In the genomic region with DNA sequence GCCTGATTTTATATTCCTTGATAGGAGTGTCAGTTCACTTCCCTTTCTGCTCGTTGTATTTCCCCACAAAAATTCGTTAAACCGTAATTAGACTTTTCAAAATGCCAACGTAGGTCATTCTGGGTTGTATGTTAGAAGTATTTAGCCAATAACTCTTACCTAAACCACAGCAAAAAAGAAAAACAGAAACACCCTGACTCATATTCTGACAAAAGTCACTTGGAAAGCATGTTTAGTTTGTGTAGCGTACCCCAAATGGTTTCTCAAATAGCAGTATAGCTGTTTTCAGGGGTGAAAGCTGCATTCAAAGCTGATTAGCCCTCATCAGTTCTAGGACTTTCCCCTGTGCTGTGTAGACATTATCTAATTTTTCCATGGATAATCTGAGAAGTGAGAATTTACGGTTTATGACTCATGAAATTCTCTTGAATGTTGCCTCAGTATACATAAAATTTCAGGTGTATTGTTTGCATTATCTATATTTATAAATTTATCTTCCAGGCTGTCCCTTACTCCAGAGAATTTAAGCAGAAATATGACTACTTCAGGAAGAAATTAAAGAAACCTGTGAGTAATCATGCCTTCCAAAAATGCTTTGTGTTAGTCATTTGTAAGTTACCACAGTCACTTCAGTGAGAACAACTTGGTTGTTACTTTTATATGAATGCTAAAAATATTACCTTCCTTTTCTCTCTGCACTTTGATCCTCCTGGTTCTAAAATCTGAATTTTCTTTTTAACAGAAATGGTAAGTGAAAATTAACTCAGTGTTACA, we compare ENCODE assay signal across 1 cellular context.
TF ChIP-seq lines count a peak whose summit lies in the region.

No MANE protein-coding gene starts in this region.

TF ChIP-seq in HepG2, 621 proteins besides CTCF, POLR2A, EP300 and RAD21 (continued from another document):
- TF ChIP-seq MXD4 (CRISPR knock-in tag; IDR thresholded peaks at IDR 0.05): no peak
- no peak for TF ChIP-seq TAF1 (CRISPR knock-in tag; IDR thresholded peaks at IDR 0.05)
- TF ChIP-seq HDAC6 (IDR thresholded peaks at IDR 0.05; ENCODE audit: low read depth, low read length): no peak
- no peak for TF ChIP-seq CBX1 (IDR thresholded peaks at IDR 0.05; ENCODE audit: low read depth)
- TF ChIP-seq TCF12 (IDR thresholded peaks at IDR 0.05): no peak
- TF ChIP-seq TCF12 (CRISPR knock-in tag; IDR thresholded peaks at IDR 0.05): no peak
- TF ChIP-seq ZNF562 (CRISPR knock-in tag; IDR thresholded peaks at IDR 0.05; ENCODE audit: borderline replicate concordance): no peak
- TF ChIP-seq ZNF253 (CRISPR knock-in tag; IDR thresholded peaks at IDR 0.05; ENCODE audit: borderline replicate concordance): no peak
- TF ChIP-seq ZNF773 (CRISPR knock-in tag; IDR thresholded peaks at IDR 0.05; ENCODE audit: borderline replicate concordance): no peak
- TF ChIP-seq ZBTB7B (CRISPR knock-in tag; IDR thresholded peaks at IDR 0.05): no peak
- TF ChIP-seq, protein P1, sequence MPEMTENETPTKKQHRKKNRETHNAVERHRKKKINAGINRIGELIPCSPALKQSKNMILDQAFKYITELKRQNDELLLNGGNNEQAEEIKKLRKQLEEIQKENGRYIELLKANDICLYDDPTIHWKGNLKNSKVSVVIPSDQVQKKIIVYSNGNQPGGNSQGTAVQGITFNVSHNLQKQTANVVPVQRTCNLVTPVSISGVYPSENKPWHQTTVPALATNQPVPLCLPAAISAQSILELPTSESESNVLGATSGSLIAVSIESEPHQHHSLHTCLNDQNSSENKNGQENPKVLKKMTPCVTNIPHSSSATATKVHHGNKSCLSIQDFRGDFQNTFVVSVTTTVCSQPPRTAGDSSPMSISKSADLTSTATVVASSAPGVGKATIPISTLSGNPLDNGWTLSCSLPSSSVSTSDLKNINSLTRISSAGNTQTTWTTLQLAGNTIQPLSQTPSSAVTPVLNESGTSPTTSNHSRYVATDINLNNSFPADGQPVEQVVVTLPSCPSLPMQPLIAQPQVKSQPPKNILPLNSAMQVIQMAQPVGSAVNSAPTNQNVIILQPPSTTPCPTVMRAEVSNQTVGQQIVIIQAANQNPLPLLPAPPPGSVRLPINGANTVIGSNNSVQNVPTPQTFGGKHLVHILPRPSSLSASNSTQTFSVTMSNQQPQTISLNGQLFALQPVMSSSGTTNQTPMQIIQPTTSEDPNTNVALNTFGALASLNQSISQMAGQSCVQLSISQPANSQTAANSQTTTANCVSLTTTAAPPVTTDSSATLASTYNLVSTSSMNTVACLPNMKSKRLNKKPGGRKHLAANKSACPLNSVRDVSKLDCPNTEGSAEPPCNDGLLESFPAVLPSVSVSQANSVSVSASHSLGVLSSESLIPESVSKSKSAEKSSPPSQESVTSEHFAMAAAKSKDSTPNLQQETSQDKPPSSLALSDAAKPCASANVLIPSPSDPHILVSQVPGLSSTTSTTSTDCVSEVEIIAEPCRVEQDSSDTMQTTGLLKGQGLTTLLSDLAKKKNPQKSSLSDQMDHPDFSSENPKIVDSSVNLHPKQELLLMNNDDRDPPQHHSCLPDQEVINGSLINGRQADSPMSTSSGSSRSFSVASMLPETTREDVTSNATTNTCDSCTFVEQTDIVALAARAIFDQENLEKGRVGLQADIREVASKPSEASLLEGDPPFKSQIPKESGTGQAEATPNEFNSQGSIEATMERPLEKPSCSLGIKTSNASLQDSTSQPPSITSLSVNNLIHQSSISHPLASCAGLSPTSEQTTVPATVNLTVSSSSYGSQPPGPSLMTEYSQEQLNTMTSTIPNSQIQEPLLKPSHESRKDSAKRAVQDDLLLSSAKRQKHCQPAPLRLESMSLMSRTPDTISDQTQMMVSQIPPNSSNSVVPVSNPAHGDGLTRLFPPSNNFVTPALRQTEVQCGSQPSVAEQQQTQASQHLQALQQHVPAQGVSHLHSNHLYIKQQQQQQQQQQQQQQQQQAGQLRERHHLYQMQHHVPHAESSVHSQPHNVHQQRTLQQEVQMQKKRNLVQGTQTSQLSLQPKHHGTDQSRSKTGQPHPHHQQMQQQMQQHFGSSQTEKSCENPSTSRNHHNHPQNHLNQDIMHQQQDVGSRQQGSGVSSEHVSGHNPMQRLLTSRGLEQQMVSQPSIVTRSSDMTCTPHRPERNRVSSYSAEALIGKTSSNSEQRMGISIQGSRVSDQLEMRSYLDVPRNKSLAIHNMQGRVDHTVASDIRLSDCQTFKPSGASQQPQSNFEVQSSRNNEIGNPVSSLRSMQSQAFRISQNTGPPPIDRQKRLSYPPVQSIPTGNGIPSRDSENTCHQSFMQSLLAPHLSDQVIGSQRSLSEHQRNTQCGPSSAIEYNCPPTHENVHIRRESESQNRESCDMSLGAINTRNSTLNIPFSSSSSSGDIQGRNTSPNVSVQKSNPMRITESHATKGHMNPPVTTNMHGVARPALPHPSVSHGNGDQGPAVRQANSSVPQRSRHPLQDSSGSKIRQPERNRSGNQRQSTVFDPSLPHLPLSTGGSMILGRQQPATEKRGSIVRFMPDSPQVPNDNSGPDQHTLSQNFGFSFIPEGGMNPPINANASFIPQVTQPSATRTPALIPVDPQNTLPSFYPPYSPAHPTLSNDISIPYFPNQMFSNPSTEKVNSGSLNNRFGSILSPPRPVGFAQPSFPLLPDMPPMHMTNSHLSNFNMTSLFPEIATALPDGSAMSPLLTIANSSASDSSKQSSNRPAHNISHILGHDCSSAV (CRISPR knock-in tag; IDR thresholded peaks at IDR 0.05; ENCODE audit: borderline replicate concordance): no peak
- no peak for TF ChIP-seq ZNF337 (CRISPR knock-in tag; IDR thresholded peaks at IDR 0.05; ENCODE audit: borderline replicate concordance, low read depth)
- TF ChIP-seq TCF7L2 (IDR thresholded peaks at IDR 0.05; ENCODE audit: low read depth, low read length): no peak
